ENCODE assay signal across 8 cellular contexts in genomic region chr10:133520193-133520738, GRCh38. TPM values are rescaled to one million over a fixed set of nuclear protein-coding genes. Genes with fewer than 3 reads are reported as not detected.
A peak's percentile ranks its signal among the peaks of the same experiment; 100 is the strongest.
DNase-seq lines count a peak whose midpoint lies in the region; ATAC-seq, FAIRE-seq and TF ChIP-seq lines count a peak whose summit lies in the region.

No MANE protein-coding gene starts in this region.

- H3K36me3 Mint-ChIP-seq in WTC11 = peaks cover 52% of the 10 kb centered on the region

- H3K36me3 ChIP-seq in bronchial epithelial cell (ENCODE audit: control insufficient read depth, insufficient read depth, low read length) = no peaks in the 10 kb centered on the region

- DNase-seq in NCI-H1417 (lab: John Stamatoyannopoulos, UW) (peak; percentile 22 to 61 (median 32)), NCI-H1417 treated with DMSO at 0.1 percent for 48 hours (lab: John Stamatoyannopoulos, UW) (no peak), HEK293T (ENCODE audit: extremely low spot score) (peak; percentile 97), NCI-H1436 (lab: John Stamatoyannopoulos, UW) (peak; percentile 85), WTC11 (ENCODE audit: low spot score) (peak; percentile 60), bronchial epithelial cell (ENCODE audit: low read depth) (peak; percentile 22), left lobe of liver (ENCODE audit: low spot score) (peak; percentile 93)
- peak; percentile 89 to 98 for DNase-seq in stimulated activated CD4-positive, alpha-beta T cell treated with anti-CD3 and anti-CD28 coated beads, Interleukin-4, amount 100 ng/mL, for 48 hours (ENCODE audit: low read depth in 2 of 2)

- H3K4me3 Mint-ChIP-seq in WTC11 = no peak overlapping the region

- CTCF ChIA-PET in HEK293T (lab: Yijun Ruan, JAX) (interaction anchor here (1.4 kb wide), 1 partner anchor 192 kb away, joined by 3 read pairs; no protein-coding TSS in a partner anchor), WTC11 (lab: Charles Lee) (no interaction called here)

- peak overlapping the region; percentile 19 for H3K4me3 ChIP-seq in bronchial epithelial cell (ENCODE audit: low read depth, low read length)

- peaks cover 88% of the 10 kb centered on the region for H3K9me3 Mint-ChIP-seq in WTC11

- H3K27ac Mint-ChIP-seq in WTC11 = no peak overlapping the region

- ATAC-seq in WTC11 (peak; percentile 87), left lobe of liver (peak; percentile 92)

- H3K4me1 Mint-ChIP-seq in WTC11 = no peaks in the 10 kb centered on the region

- H3K27me3 ChIP-seq in bronchial epithelial cell (ENCODE audit: control insufficient read depth, insufficient read depth, low read length) = no peaks in the 10 kb centered on the region

- peak; percentile 81 for FAIRE-seq in bronchial epithelial cell (lab: Jason Lieb, UNC)

- POLR2A ChIA-PET in HEK293T (lab: Yijun Ruan, JAX) (interaction anchor here (0.7 to 1.1 kb wide), 3 partner anchors 9 to 82 kb away, joined by 4 to 5 read pairs (median 5); no protein-coding TSS in a partner anchor), WTC11 (lab: Charles Lee) (no interaction called here)

- peaks cover 3% of the 10 kb centered on the region; the same call in 1 of the 2 replicates for H3K27me3 Mint-ChIP-seq in WTC11 (ENCODE audit: low read depth)

- TF ChIP-seq CTCF in WTC11 (IDR thresholded peaks at IDR 0.05) (no peak), bronchial epithelial cell (IDR thresholded peaks at IDR 0.05; ENCODE audit: insufficient read depth, low read length, severe bottlenecking) (peak; percentile 85)

TF ChIP-seq in HEK293T, 16 proteins besides CTCF, POLR2A, EP300 and RAD21:
- TF ChIP-seq L3MBTL2 (conservative IDR thresholded peaks at IDR 0.05) = peak; percentile 93
- TF ChIP-seq ELF4 (IDR thresholded peaks at IDR 0.05) = peak; percentile 96
- TF ChIP-seq FOXK2 (IDR thresholded peaks at IDR 0.05) = no peak
- TF ChIP-seq ZNF384 (IDR thresholded peaks at IDR 0.05) = no peak
- no peak for TF ChIP-seq HDGF (IDR thresholded peaks at IDR 0.05; ENCODE audit: borderline replicate concordance)
- TF ChIP-seq PKNOX1 (IDR thresholded peaks at IDR 0.05) = no peak
- TF ChIP-seq FOXM1 (IDR thresholded peaks at IDR 0.05; ENCODE audit: borderline replicate concordance) = no peak
- TF ChIP-seq NFRKB (IDR thresholded peaks at IDR 0.05) = no peak
- TF ChIP-seq FOXA1 (IDR thresholded peaks at IDR 0.05) = no peak
- TF ChIP-seq SP1 (IDR thresholded peaks at IDR 0.05) = no peak
- TF ChIP-seq LEF1 (IDR thresholded peaks at IDR 0.05; ENCODE audit: borderline replicate concordance) = no peak
- TF ChIP-seq ARNT (IDR thresholded peaks at IDR 0.05) = no peak
- TF ChIP-seq BHLHE40 (IDR thresholded peaks at IDR 0.05; ENCODE audit: borderline replicate concordance) = no peak
- no peak for TF ChIP-seq SUZ12 (IDR thresholded peaks at IDR 0.05)

TF ChIP-seq in WTC11, 78 proteins besides CTCF, POLR2A, EP300 and RAD21:
- TF ChIP-seq ZNF219 (CRISPR knock-in tag; IDR thresholded peaks at IDR 0.05; ENCODE audit: borderline replicate concordance) = no peak
- TF ChIP-seq NFYB (CRISPR knock-in tag; conservative IDR thresholded peaks at IDR 0.05; ENCODE audit: low read depth) = no peak
- TF ChIP-seq ZBTB21 (CRISPR knock-in tag; IDR thresholded peaks at IDR 0.05; ENCODE audit: borderline replicate concordance) = no peak
- no peak for TF ChIP-seq SOX15 (CRISPR knock-in tag; IDR thresholded peaks at IDR 0.05)
- no peak for TF ChIP-seq NFE2L1 (CRISPR knock-in tag; IDR thresholded peaks at IDR 0.05)
- TF ChIP-seq, protein P1, sequence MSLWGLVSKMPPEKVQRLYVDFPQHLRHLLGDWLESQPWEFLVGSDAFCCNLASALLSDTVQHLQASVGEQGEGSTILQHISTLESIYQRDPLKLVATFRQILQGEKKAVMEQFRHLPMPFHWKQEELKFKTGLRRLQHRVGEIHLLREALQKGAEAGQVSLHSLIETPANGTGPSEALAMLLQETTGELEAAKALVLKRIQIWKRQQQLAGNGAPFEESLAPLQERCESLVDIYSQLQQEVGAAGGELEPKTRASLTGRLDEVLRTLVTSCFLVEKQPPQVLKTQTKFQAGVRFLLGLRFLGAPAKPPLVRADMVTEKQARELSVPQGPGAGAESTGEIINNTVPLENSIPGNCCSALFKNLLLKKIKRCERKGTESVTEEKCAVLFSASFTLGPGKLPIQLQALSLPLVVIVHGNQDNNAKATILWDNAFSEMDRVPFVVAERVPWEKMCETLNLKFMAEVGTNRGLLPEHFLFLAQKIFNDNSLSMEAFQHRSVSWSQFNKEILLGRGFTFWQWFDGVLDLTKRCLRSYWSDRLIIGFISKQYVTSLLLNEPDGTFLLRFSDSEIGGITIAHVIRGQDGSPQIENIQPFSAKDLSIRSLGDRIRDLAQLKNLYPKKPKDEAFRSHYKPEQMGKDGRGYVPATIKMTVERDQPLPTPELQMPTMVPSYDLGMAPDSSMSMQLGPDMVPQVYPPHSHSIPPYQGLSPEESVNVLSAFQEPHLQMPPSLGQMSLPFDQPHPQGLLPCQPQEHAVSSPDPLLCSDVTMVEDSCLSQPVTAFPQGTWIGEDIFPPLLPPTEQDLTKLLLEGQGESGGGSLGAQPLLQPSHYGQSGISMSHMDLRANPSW (CRISPR knock-in tag; conservative IDR thresholded peaks at IDR 0.05; ENCODE audit: low read depth) = no peak
- TF ChIP-seq ATF1 (CRISPR knock-in tag; IDR thresholded peaks at IDR 0.05) = no peak
- no peak for TF ChIP-seq MYBL2 (CRISPR knock-in tag; IDR thresholded peaks at IDR 0.05)
- no peak for TF ChIP-seq NR2C2 (CRISPR knock-in tag; IDR thresholded peaks at IDR 0.05)

RNA-seq across cellular contexts. Expression of gene CYP2E1, which starts 6.9 kb away (rescaled TPM):
- 1.0 to 2.6 TPM (median 1.3 TPM) in 3 replicates for total RNA-seq in WTC11 (2021)
- under 0.01 and 0.26 TPM in 2 replicates for total RNA-seq in bronchial epithelial cell
- 3,844 TPM for total RNA-seq in left lobe of liver

RNA-seq across cellular contexts. Expression of gene SYCE1, which starts 45.1 kb away (rescaled TPM):
- not detected in 3 replicates for total RNA-seq in WTC11 (2021)
- total RNA-seq in bronchial epithelial cell = not detected in 2 replicates
- 2.4 TPM for total RNA-seq in left lobe of liver

Comparison
In these comparisons a context has a peak if more than half of its experiments do, and no peak if none do; other contexts are left out.
1. RNA of gene CYP2E1, which starts 6.9 kb away (total RNA-seq): 3,844 TPM in left lobe of liver (single experiment); 1.0 to 2.6 TPM in WTC11 and under 0.01 to 0.26 TPM in bronchial epithelial cell; every median in the first group is over 1,000 times any median in the second.